In the genomic region with DNA sequence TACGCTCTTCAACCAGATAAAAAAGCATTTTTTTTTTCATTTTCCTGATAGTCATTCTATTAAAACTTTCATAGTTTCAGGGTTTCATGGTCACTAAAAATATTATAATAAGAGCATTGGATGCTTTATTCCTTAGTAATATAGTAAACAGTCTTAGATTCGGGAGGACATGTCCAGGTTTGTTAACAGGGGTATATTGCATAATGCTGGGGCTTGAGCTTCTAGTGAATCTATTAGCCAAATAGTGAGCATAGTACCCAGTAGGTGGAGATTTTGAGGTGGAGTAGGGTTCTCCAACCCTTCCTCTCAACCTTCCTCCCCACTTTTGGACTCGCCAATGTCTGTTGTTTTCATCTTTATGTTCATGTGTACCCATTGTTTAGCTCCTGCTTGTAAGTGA, we compare ENCODE assay signal across 30 cellular contexts.
"Had no signal": no experiment of that assay in that cellular context is flagged by ENCODE, and none has a peak within 500 bp of the region (broad histone marks: within the 10 kb centered on the region; RNA-seq: fewer than 3 reads in every experiment).

No MANE protein-coding gene starts in this region.

- H3K27me3 ChIP-seq: adrenal gland, brain microvascular endothelial cell, colonic mucosa, esophagus squamous epithelium had no signal

- H3K9me3 ChIP-seq: colonic mucosa had no signal

- H3K27ac ChIP-seq: adrenal gland, brain microvascular endothelial cell, colonic mucosa, epithelial cell of prostate, esophagus squamous epithelium had no signal

- H3K4me3 ChIP-seq: adrenal gland, colonic mucosa, esophagus squamous epithelium had no signal

- H3K27me3 Mint-ChIP-seq: activated CD4-positive, alpha-beta memory T cell treated with anti-CD3 and anti-CD28 coated beads for 36 hours; activated CD4-positive, alpha-beta T cell treated with anti-CD3 and anti-CD28 coated beads for 36 hours; activated CD4-positive, alpha-beta T cell treated with anti-CD3 and anti-CD28 coated beads, Interleukin-2, amount 10 ng/mL, durations not matched to agents 24 days and 14 days; activated CD8-positive, alpha-beta memory T cell treated with anti-CD3 and anti-CD28 coated beads, Interleukin-2, amount 10 ng/mL, durations not matched to agents 7 days and 5 days; activated naive CD4-positive, alpha-beta T cell treated with anti-CD3 and anti-CD28 coated beads, Interleukin-2, amount 50 U/mL, for 24 hours; activated naive CD8-positive, alpha-beta T cell treated with anti-CD3 and anti-CD28 coated beads for 36 hours; activated naive CD8-positive, alpha-beta T cell treated with anti-CD3 and anti-CD28 coated beads, Interleukin-2, amount 50 U/mL, for 24 hours; effector memory CD8-positive, alpha-beta T cell had no signal

- DNase-seq: activated CD4-positive, alpha-beta memory T cell treated with anti-CD3 and anti-CD28 coated beads for 36 hours; activated CD4-positive, alpha-beta T cell treated with anti-CD3 and anti-CD28 coated beads for 36 hours; activated CD4-positive, alpha-beta T cell treated with anti-CD3 and anti-CD28 coated beads, Interleukin-2, amount 10 ng/mL, durations not matched to agents 24 days and 14 days; activated CD4-positive, CD25-positive, alpha-beta regulatory T cell; activated CD4-positive, CD25-positive, alpha-beta regulatory T cell treated with anti-CD3 and anti-CD28 coated beads, Interleukin-2, amount 50 U/mL, for 72 hours; activated CD8-positive, alpha-beta memory T cell treated with anti-CD3 and anti-CD28 coated beads, Interleukin-2, amount 10 ng/mL, durations not matched to agents 7 days and 5 days; activated CD8-positive, alpha-beta memory T cell treated with anti-CD3 and anti-CD28 coated beads, Interleukin-2, amount 50 U/mL, for 4 hours; activated CD8-positive, alpha-beta T cell treated with anti-CD3 and anti-CD28 coated beads, Interleukin-2, amount 10 ng/mL, durations not matched to agents 7 days and 5 days; activated effector memory CD4-positive, alpha-beta T cell treated with anti-CD3 and anti-CD28 coated beads, Interleukin-2, amount 50 U/mL, for 16 hours; activated naive CD4-positive, alpha-beta T cell treated with anti-CD3 and anti-CD28 coated beads for 36 hours; activated naive CD8-positive, alpha-beta T cell treated with anti-CD3 and anti-CD28 coated beads for 36 hours; activated naive CD8-positive, alpha-beta T cell treated with anti-CD3 and anti-CD28 coated beads, Interleukin-2, amount 50 U/mL, for 24 hours; activated T-cell treated with anti-CD3 and anti-CD28 coated beads, Interleukin-2, amount 50 U/mL, for 1 hour; activated T-cell treated with anti-CD3 and anti-CD28 coated beads, Interleukin-2, amount 50 U/mL, for 48 hours; adrenal gland; amygdala; aorta; brain microvascular endothelial cell; central memory CD4-positive, alpha-beta T cell; cerebellar nuclear complex; colonic mucosa; effector memory CD8-positive, alpha-beta T cell; esophagus squamous epithelium; head of caudate nucleus; T-helper 2 cell had no signal

- H3K27ac Mint-ChIP-seq: activated CD4-positive, alpha-beta memory T cell treated with anti-CD3 and anti-CD28 coated beads for 36 hours; activated CD4-positive, alpha-beta T cell treated with anti-CD3 and anti-CD28 coated beads for 36 hours; activated CD4-positive, alpha-beta T cell treated with anti-CD3 and anti-CD28 coated beads, Interleukin-2, amount 10 ng/mL, durations not matched to agents 24 days and 14 days; activated CD8-positive, alpha-beta memory T cell treated with anti-CD3 and anti-CD28 coated beads, Interleukin-2, amount 10 ng/mL, durations not matched to agents 7 days and 5 days; activated CD8-positive, alpha-beta T cell treated with anti-CD3 and anti-CD28 coated beads, Interleukin-2, amount 10 ng/mL, durations not matched to agents 7 days and 5 days; activated naive CD4-positive, alpha-beta T cell treated with anti-CD3 and anti-CD28 coated beads for 36 hours; activated naive CD4-positive, alpha-beta T cell treated with anti-CD3 and anti-CD28 coated beads, Interleukin-2, amount 50 U/mL, for 24 hours; activated naive CD8-positive, alpha-beta T cell treated with anti-CD3 and anti-CD28 coated beads for 36 hours; activated naive CD8-positive, alpha-beta T cell treated with anti-CD3 and anti-CD28 coated beads, Interleukin-2, amount 50 U/mL, for 24 hours; activated T-helper 1 cell treated with anti-CD3 and anti-CD28 coated beads, Interleukin-12 subunit alpha, Interleukin-12 subunit beta, Interleukin-2, Interleukin-4 antibody, amounts not matched to agents 30 ng/mL and 10 ng/mL and 1 ng/mL, durations not matched to agents 14 hours and 24 hours and 36 hours; activated T-helper 2 cell treated with anti-CD3 and anti-CD28 coated beads, Interferon-gamma antibody, Interleukin-2, Interleukin-4, amounts not matched to agents 10 μg/mL and 5 μg/mL and 100 μg/mL, durations not matched to agents 14 hours and 24 hours and 36 hours; effector memory CD8-positive, alpha-beta T cell had no signal

- H3K4me1 Mint-ChIP-seq: activated naive CD4-positive, alpha-beta T cell treated with anti-CD3 and anti-CD28 coated beads, Interleukin-2, amount 50 U/mL, for 24 hours had no signal

- FAIRE-seq: frontal cortex had no signal

- ATAC-seq: activated CD4-positive, alpha-beta T cell treated with anti-CD3 and anti-CD28 coated beads for 36 hours; activated CD8-positive, alpha-beta memory T cell treated with anti-CD3 and anti-CD28 coated beads, Interleukin-2, amount 10 ng/mL, durations not matched to agents 7 days and 5 days; activated CD8-positive, alpha-beta T cell treated with anti-CD3 and anti-CD28 coated beads, Interleukin-2, amount 10 ng/mL, durations not matched to agents 7 days and 5 days; activated naive CD8-positive, alpha-beta T cell treated with anti-CD3 and anti-CD28 coated beads, Interleukin-2, amount 50 U/mL, for 24 hours; effector memory CD8-positive, alpha-beta T cell had no signal

- H3K36me3 ChIP-seq: adrenal gland, colonic mucosa had no signal

- H3K4me3 Mint-ChIP-seq: activated CD4-positive, alpha-beta memory T cell treated with anti-CD3 and anti-CD28 coated beads for 36 hours; activated CD4-positive, alpha-beta T cell treated with anti-CD3 and anti-CD28 coated beads for 36 hours; activated CD4-positive, alpha-beta T cell treated with anti-CD3 and anti-CD28 coated beads, Interleukin-2, amount 10 ng/mL, durations not matched to agents 24 days and 14 days; activated CD8-positive, alpha-beta memory T cell treated with anti-CD3 and anti-CD28 coated beads, Interleukin-2, amount 10 ng/mL, durations not matched to agents 7 days and 5 days; activated CD8-positive, alpha-beta T cell treated with anti-CD3 and anti-CD28 coated beads, Interleukin-2, amount 10 ng/mL, durations not matched to agents 7 days and 5 days; activated naive CD4-positive, alpha-beta T cell treated with anti-CD3 and anti-CD28 coated beads for 36 hours; activated naive CD4-positive, alpha-beta T cell treated with anti-CD3 and anti-CD28 coated beads, Interleukin-2, amount 50 U/mL, for 24 hours; activated naive CD8-positive, alpha-beta T cell treated with anti-CD3 and anti-CD28 coated beads for 36 hours; activated naive CD8-positive, alpha-beta T cell treated with anti-CD3 and anti-CD28 coated beads, Interleukin-2, amount 50 U/mL, for 24 hours; activated T-helper 1 cell treated with anti-CD3 and anti-CD28 coated beads, Interleukin-12 subunit alpha, Interleukin-12 subunit beta, Interleukin-2, Interleukin-4 antibody, amounts not matched to agents 30 ng/mL and 10 ng/mL and 1 ng/mL, durations not matched to agents 14 hours and 24 hours and 36 hours; effector memory CD8-positive, alpha-beta T cell had no signal

- H3K4me1 ChIP-seq: colonic mucosa had no signal
